ENCODE assay signal across 8 cellular contexts in the genomic region with DNA sequence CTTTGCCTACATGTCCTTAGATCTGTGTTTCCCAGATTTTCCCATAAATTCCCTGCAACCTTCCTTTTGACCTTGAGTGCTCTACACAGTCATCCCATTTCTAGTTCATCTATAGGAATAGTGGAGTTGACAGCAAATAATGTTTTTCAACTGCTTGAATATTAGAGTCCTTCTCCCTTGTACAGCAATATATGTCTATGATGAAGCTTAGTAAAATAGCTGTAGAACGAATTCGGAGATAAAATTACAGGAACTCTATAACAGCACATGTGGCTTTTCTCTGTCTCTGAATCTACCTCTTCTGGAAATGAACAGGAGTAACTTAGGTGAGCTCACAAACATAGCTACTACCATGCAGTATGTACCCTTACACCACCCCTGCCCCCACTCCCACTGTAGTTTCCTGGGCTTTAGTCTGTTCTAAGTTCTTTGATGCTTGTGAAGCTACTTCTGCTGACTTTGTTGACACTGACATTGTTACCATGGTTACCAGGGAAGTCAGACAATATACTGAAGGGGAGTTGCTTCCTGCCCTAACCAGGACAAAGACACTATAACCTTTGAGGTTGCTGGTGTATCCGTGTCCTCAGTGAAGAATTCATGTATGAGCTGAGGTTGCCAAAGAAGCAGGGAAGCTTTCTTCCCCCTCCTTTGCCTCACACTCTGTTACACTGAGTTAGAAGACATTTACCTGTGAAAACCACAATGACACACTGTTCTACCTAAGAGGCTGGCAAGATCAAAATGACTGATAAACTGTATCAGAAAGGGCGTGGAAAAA. TPM values are rescaled to one million over a fixed set of nuclear protein-coding genes. Genes with fewer than 3 reads are reported as not detected.
DNase-seq lines count a peak whose midpoint lies in the region; ATAC-seq and TF ChIP-seq lines count a peak whose summit lies in the region.

No MANE protein-coding gene starts in this region.

- H3K27ac ChIP-seq in H9 (ENCODE audit: insufficient read length, low read depth, low read length) = no peak overlapping the region

- no peak overlapping the region for H3K9ac ChIP-seq in H9 (ENCODE audit: extremely low read depth, insufficient read length, low read length)

- peak; percentile 29 for DNase-seq in H9
- DNase-seq in T-cell = peak; percentile 30 to 94 (median 86)
- peak; percentile 18 for DNase-seq in astrocyte of the spinal cord (ENCODE audit: low read depth, low spot score)
- peak; percentile 15 for DNase-seq in natural killer cell
- DNase-seq in NCI-H82 (lab: John Stamatoyannopoulos, UW) = no peak
- no peak for DNase-seq in NCI-H1694 (lab: John Stamatoyannopoulos, UW)
- DNase-seq in NCI-H2081 treated with DMSO at 0.1 percent for 48 hours (lab: John Stamatoyannopoulos, UW) = no peak

- no peak overlapping the region for H2BK120ac ChIP-seq in H9 (ENCODE audit: low read depth, low read length, poor library complexity, severe bottlenecking)

- H4K5ac ChIP-seq in H9 (ENCODE audit: insufficient read length, low read depth, low read length) = no peak overlapping the region

- H3K27ac Mint-ChIP-seq in H9 = no peak overlapping the region
- peak overlapping the region; percentile 92 to 99 for H3K27ac Mint-ChIP-seq in T-cell
- peak overlapping the region; percentile 15 to 62 for H3K27ac Mint-ChIP-seq in natural killer cell

- no peaks in the 10 kb centered on the region for H3K27me3 ChIP-seq in H9 (ENCODE audit: insufficient read depth, low read length)

- POLR2A ChIA-PET in T-cell (lab: Charles Lee) = interaction anchor here (0.5 to 1.8 kb wide), 19 partner anchors 23 to 900 kb away, joined by 3 to 14 read pairs (median 4); a partner anchor contains a TSS

- no peaks in the 10 kb centered on the region for H3K23me2 ChIP-seq in H9 (ENCODE audit: insufficient read length, low read depth, low read length, poor library complexity, severe bottlenecking)

- no peak overlapping the region for H3K18ac ChIP-seq in H9 (ENCODE audit: insufficient read length, low read depth, low read length)

- H3K14ac ChIP-seq in H9 (ENCODE audit: insufficient read depth, low read length) = peak overlapping the region; percentile 8; the same call in 1 of the 2 replicates

- H3K4me3 Mint-ChIP-seq in H9 = no peak overlapping the region
- H3K4me3 Mint-ChIP-seq in T-cell = peak overlapping the region; percentile 14 to 73 (median 35)
- no peak overlapping the region for H3K4me3 Mint-ChIP-seq in natural killer cell

- H4K91ac ChIP-seq in H9 (ENCODE audit: insufficient read length, low read depth, low read length) = no peak overlapping the region

- H2BK20ac ChIP-seq in H9 (ENCODE audit: low read depth, low read length, poor library complexity, severe bottlenecking) = no peak overlapping the region

- H2BK5ac ChIP-seq in H9 (ENCODE audit: insufficient read length, low read length) = no peak overlapping the region

- no peak overlapping the region for H3K4me2 ChIP-seq in H9 (ENCODE audit: insufficient read depth, insufficient read length, low read length)

- H3K27me3 Mint-ChIP-seq in H9 (ENCODE audit: low read depth) (no peaks in the 10 kb centered on the region), T-cell (no peaks in the 10 kb centered on the region), natural killer cell (ENCODE audit: low read depth in 2 of 2) (peaks cover 7 to 16% of the 10 kb centered on the region in 2 donors)

- WGBS in H9 (ENCODE audit: extremely low coverage, insufficient read length, low lambda C conversion rate) = no CpG with 5 or more reads among the region's 4 CpGs

- no peak for TF ChIP-seq CTCF in H9 (conservative IDR thresholded peaks at IDR 0.05)
- TF ChIP-seq CTCF in astrocyte of the spinal cord (IDR thresholded peaks at IDR 0.05; ENCODE audit: low read depth, low read length) = no peak
- no peak for TF ChIP-seq CTCF in natural killer cell (IDR thresholded peaks at IDR 0.05)

- H3K4me1 ChIP-seq in H9 (ENCODE audit: insufficient read depth, low read length) = no peaks in the 10 kb centered on the region

- H2BK15ac ChIP-seq in H9 (ENCODE audit: low read depth, low read length) = no peak overlapping the region

- H3K79me1 ChIP-seq in H9 (ENCODE audit: insufficient read depth, low read depth, low read length, poor library complexity, severe bottlenecking) = no peaks in the 10 kb centered on the region

- H3K56ac ChIP-seq in H9 (ENCODE audit: insufficient read length, low read depth, low read length) = no peak overlapping the region

- H2AK5ac ChIP-seq in H9 (ENCODE audit: insufficient read length, low read length) = no peak overlapping the region

- ATAC-seq in T-cell (replicated peaks in 1 of 4) (peak; percentile 88 to 91 (median 91)), natural killer cell (peak; percentile 84 to 87 (median 86)), GM19467 (IDR thresholded peaks at IDR 0.05; ENCODE audit: unreplicated experiment) (no peak)

- no peak overlapping the region for H3K4ac ChIP-seq in H9 (ENCODE audit: low read depth, low read length)

- no peaks in the 10 kb centered on the region for H3K79me2 ChIP-seq in H9 (ENCODE audit: insufficient read depth, low read length)

- no peaks in the 10 kb centered on the region for H3K9me3 Mint-ChIP-seq in H9
- H3K9me3 Mint-ChIP-seq in T-cell = peaks cover 0 to 4% (median 0%) of the 10 kb centered on the region in 3 donors
- no peaks in the 10 kb centered on the region for H3K9me3 Mint-ChIP-seq in natural killer cell

- CTCF ChIA-PET in T-cell (lab: Charles Lee) = interaction anchor here (0.6 to 1.6 kb wide), 16 partner anchors 9 to 249 kb away, joined by 3 to 11 read pairs (median 5); a partner anchor contains a TSS

- no peak overlapping the region for H2AFZ ChIP-seq in H9 (ENCODE audit: low read length)

- no peaks in the 10 kb centered on the region for H4K20me1 ChIP-seq in H9 (ENCODE audit: control insufficient read depth, insufficient read depth, insufficient read length)

- peaks cover 8 to 12% of the 10 kb centered on the region in 2 experiments for H3K4me1 Mint-ChIP-seq in H9
- H3K4me1 Mint-ChIP-seq in T-cell = peaks cover 50 to 54% (median 51%) of the 10 kb centered on the region in 3 donors
- peaks cover 14 to 15% of the 10 kb centered on the region in 2 donors for H3K4me1 Mint-ChIP-seq in natural killer cell

- no peak overlapping the region for H3T11ph ChIP-seq in H9 (ENCODE audit: low read length)

- intact Hi-C loops in natural killer cell (cut with micrococcal nuclease) = no loop called here

- H3K36me3 Mint-ChIP-seq in H9 (ENCODE audit: insufficient read depth in 1 of 3, low read depth in 3 of 3) (no peaks in the 10 kb centered on the region), T-cell (no peaks in the 10 kb centered on the region), natural killer cell (no peaks in the 10 kb centered on the region)

- H4K8ac ChIP-seq in H9 (replicated peaks; ENCODE audit: insufficient read length, low read depth, low read length) = no peak overlapping the region

- H3K4me3 ChIP-seq in astrocyte of the spinal cord (ENCODE audit: low read depth, low read length) = no peak overlapping the region

- H3K23ac ChIP-seq in H9 (ENCODE audit: insufficient read length, low read depth, low read length) = no peak overlapping the region

- in situ Hi-C loops in astrocyte of the spinal cord (cut with HindIII; ENCODE audit: low sequenced_read_pairs) = no loop called here

- H2BK12ac ChIP-seq in H9 (ENCODE audit: insufficient read length, low read depth, low read length) = no peak overlapping the region

- no peaks in the 10 kb centered on the region for H3K9me3 ChIP-seq in H9 (ENCODE audit: control insufficient read depth, low read depth, low read length)

RNA-seq across cellular contexts. Expression of a gene that starts 35.8 kb away (rescaled TPM):
- total RNA-seq in H9 (2021) (6.7 and 7.4 TPM in 2 replicates), T-cell (10 to 100 TPM; 10.0 to 15.8 (median 14.2) TPM), natural killer cell (10 to 100 TPM in 1 of 3 donors, 1 to 10 TPM in 2; 6.6 to 12.2 (median 8.3) TPM)

Comparison
In these comparisons a context has a peak if more than half of its experiments do, and no peak if none do; other contexts are left out.
1. DNase-seq: peak in H9 (single experiment), T-cell (34 of 34), astrocyte of the spinal cord (single experiment) and natural killer cell (single experiment); none in NCI-H82 (single experiment), NCI-H1694 (single experiment) and NCI-H2081 treated with DMSO at 0.1 percent for 48 hours (single experiment).
2. H3K27ac Mint-ChIP-seq: peak in T-cell (2 of 2) and natural killer cell (2 of 2); none in H9 (0 of 3).
3. H3K4me3 Mint-ChIP-seq: peak in T-cell (3 of 3); none in H9 (0 of 2) and natural killer cell (single experiment).